In the genomic region with DNA sequence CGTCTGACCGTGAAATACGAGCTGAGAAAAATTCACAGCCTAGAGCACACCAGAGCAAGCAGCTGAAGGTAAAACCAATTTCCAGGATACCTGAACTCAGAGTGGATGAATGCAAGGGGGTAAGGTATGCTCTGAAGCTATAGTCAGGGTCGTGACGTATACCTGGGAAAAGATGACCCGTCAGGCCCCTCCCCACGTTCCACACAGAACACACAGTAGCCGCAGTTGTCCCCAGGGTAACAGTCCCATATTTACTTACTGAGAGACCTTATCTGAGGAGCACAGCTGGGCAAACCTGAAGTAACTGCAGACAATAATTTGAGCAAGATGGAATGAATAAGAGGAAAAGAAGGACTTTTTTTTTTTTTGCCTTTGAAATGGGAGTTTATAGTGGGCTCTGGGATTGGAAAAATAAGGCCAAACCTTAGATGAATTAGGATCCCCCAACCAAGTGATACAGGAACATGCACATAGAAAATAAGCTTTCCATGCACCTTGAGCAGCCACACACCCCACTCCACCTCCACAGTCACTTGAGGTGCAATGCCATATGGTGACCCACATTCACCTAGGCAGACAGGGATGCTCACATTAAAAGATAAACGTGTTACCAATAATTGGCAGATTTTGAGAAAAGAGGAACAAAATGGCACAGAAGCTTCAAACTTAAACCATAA, we compare ENCODE assay signal across 1 cellular context.
TF ChIP-seq lines count a peak whose summit lies in the region.

No MANE protein-coding gene starts in this region.

TF ChIP-seq in K562, 482 proteins besides CTCF, POLR2A, EP300 and RAD21 (continued from another document and continues in another):
- TF ChIP-seq, protein P1, sequence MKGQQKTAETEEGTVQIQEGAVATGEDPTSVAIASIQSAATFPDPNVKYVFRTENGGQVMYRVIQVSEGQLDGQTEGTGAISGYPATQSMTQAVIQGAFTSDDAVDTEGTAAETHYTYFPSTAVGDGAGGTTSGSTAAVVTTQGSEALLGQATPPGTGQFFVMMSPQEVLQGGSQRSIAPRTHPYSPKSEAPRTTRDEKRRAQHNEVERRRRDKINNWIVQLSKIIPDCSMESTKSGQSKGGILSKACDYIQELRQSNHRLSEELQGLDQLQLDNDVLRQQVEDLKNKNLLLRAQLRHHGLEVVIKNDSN (CRISPR knock-in tag; IDR thresholded peaks at IDR 0.05) = no peak
- no peak for TF ChIP-seq CBX8 (IDR thresholded peaks at IDR 0.05; ENCODE audit: borderline replicate concordance, extremely low read depth, low read depth, low read length, poor library complexity, severe bottlenecking)
- no peak for TF ChIP-seq ZNF174 (CRISPR knock-in tag; IDR thresholded peaks at IDR 0.05)
- TF ChIP-seq NR2C2 (CRISPR knock-in tag; IDR thresholded peaks at IDR 0.05) = no peak
- peak; percentile 65 for TF ChIP-seq NR2C2 (tag; IDR thresholded peaks at IDR 0.05)
- peak; percentile 86 for TF ChIP-seq SMARCA4 (IDR thresholded peaks at IDR 0.05)
- TF ChIP-seq, protein P2, sequence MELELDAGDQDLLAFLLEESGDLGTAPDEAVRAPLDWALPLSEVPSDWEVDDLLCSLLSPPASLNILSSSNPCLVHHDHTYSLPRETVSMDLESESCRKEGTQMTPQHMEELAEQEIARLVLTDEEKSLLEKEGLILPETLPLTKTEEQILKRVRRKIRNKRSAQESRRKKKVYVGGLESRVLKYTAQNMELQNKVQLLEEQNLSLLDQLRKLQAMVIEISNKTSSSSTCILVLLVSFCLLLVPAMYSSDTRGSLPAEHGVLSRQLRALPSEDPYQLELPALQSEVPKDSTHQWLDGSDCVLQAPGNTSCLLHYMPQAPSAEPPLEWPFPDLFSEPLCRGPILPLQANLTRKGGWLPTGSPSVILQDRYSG (tag; conservative IDR thresholded peaks at IDR 0.05; ENCODE audit: low read depth) = no peak
- TF ChIP-seq, protein P3, sequence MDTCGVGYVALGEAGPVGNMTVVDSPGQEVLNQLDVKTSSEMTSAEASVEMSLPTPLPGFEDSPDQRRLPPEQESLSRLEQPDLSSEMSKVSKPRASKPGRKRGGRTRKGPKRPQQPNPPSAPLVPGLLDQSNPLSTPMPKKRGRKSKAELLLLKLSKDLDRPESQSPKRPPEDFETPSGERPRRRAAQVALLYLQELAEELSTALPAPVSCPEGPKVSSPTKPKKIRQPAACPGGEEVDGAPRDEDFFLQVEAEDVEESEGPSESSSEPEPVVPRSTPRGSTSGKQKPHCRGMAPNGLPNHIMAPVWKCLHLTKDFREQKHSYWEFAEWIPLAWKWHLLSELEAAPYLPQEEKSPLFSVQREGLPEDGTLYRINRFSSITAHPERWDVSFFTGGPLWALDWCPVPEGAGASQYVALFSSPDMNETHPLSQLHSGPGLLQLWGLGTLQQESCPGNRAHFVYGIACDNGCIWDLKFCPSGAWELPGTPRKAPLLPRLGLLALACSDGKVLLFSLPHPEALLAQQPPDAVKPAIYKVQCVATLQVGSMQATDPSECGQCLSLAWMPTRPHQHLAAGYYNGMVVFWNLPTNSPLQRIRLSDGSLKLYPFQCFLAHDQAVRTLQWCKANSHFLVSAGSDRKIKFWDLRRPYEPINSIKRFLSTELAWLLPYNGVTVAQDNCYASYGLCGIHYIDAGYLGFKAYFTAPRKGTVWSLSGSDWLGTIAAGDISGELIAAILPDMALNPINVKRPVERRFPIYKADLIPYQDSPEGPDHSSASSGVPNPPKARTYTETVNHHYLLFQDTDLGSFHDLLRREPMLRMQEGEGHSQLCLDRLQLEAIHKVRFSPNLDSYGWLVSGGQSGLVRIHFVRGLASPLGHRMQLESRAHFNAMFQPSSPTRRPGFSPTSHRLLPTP (IDR thresholded peaks at IDR 0.05; ENCODE audit: borderline replicate concordance, extremely low read depth, insufficient read length) = no peak
- TF ChIP-seq POLR2H (tag; IDR thresholded peaks at IDR 0.05; ENCODE audit: low read depth) = no peak
- peak; percentile 98 for TF ChIP-seq FOXJ3 (CRISPR knock-in tag; IDR thresholded peaks at IDR 0.05)
- TF ChIP-seq, protein P4, sequence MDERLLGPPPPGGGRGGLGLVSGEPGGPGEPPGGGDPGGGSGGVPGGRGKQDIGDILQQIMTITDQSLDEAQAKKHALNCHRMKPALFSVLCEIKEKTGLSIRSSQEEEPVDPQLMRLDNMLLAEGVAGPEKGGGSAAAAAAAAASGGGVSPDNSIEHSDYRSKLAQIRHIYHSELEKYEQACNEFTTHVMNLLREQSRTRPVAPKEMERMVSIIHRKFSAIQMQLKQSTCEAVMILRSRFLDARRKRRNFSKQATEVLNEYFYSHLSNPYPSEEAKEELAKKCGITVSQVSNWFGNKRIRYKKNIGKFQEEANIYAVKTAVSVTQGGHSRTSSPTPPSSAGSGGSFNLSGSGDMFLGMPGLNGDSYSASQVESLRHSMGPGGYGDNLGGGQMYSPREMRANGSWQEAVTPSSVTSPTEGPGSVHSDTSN (CRISPR knock-in tag; IDR thresholded peaks at IDR 0.05; ENCODE audit: low read depth) = no peak
- TF ChIP-seq, protein P4 (tag; conservative IDR thresholded peaks at IDR 0.05; ENCODE audit: low read depth) = 0 out of 2 replicates have a peak, but pooled peaks have one; percentile 37
- no peak for TF ChIP-seq GTF2E2 (tag; IDR thresholded peaks at IDR 0.05)
- no peak for TF ChIP-seq PTBP1 (IDR thresholded peaks at IDR 0.05; ENCODE audit: low read depth, low read length)
- TF ChIP-seq, protein P5, sequence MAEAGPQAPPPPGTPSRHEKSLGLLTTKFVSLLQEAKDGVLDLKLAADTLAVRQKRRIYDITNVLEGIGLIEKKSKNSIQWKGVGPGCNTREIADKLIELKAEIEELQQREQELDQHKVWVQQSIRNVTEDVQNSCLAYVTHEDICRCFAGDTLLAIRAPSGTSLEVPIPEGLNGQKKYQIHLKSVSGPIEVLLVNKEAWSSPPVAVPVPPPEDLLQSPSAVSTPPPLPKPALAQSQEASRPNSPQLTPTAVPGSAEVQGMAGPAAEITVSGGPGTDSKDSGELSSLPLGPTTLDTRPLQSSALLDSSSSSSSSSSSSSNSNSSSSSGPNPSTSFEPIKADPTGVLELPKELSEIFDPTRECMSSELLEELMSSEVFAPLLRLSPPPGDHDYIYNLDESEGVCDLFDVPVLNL (CRISPR knock-in tag; IDR thresholded peaks at IDR 0.05; ENCODE audit: low read depth) = no peak
- TF ChIP-seq KLF16 (IDR thresholded peaks at IDR 0.05) = peak; percentile 60; the same call in 1 of the 2 replicates
- TF ChIP-seq RCOR1 (IDR thresholded peaks at IDR 0.05; ENCODE audit: borderline replicate concordance in 1 of 2, low read depth in 2 of 2, low read length in 2 of 2) = peak in 1 of 2 experiments; percentile 75; a peak in 1 of 4 replicates
- no peak for TF ChIP-seq RFX5 (IDR thresholded peaks at IDR 0.05; ENCODE audit: low read depth, low read length)
- no peak for TF ChIP-seq ZNF41 (CRISPR knock-in tag; conservative IDR thresholded peaks at IDR 0.05)
- TF ChIP-seq NCOA4 (IDR thresholded peaks at IDR 0.05; ENCODE audit: partially characterized antibody) = no peak
- peak; percentile 95 for TF ChIP-seq ARID1B (IDR thresholded peaks at IDR 0.05)
- no peak for TF ChIP-seq MAFK (IDR thresholded peaks at IDR 0.05; ENCODE audit: low read length)
- no peak for TF ChIP-seq EP400 (IDR thresholded peaks at IDR 0.05)
- TF ChIP-seq CBX5 (IDR thresholded peaks at IDR 0.05; ENCODE audit: borderline replicate concordance, low read depth) = no peak
- no peak for TF ChIP-seq ZNF217 (CRISPR knock-in tag; IDR thresholded peaks at IDR 0.05)
- no peak for TF ChIP-seq HLTF (IDR thresholded peaks at IDR 0.05)
- TF ChIP-seq, protein P6, sequence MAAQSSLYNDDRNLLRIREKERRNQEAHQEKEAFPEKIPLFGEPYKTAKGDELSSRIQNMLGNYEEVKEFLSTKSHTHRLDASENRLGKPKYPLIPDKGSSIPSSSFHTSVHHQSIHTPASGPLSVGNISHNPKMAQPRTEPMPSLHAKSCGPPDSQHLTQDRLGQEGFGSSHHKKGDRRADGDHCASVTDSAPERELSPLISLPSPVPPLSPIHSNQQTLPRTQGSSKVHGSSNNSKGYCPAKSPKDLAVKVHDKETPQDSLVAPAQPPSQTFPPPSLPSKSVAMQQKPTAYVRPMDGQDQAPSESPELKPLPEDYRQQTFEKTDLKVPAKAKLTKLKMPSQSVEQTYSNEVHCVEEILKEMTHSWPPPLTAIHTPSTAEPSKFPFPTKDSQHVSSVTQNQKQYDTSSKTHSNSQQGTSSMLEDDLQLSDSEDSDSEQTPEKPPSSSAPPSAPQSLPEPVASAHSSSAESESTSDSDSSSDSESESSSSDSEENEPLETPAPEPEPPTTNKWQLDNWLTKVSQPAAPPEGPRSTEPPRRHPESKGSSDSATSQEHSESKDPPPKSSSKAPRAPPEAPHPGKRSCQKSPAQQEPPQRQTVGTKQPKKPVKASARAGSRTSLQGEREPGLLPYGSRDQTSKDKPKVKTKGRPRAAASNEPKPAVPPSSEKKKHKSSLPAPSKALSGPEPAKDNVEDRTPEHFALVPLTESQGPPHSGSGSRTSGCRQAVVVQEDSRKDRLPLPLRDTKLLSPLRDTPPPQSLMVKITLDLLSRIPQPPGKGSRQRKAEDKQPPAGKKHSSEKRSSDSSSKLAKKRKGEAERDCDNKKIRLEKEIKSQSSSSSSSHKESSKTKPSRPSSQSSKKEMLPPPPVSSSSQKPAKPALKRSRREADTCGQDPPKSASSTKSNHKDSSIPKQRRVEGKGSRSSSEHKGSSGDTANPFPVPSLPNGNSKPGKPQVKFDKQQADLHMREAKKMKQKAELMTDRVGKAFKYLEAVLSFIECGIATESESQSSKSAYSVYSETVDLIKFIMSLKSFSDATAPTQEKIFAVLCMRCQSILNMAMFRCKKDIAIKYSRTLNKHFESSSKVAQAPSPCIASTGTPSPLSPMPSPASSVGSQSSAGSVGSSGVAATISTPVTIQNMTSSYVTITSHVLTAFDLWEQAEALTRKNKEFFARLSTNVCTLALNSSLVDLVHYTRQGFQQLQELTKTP (IDR thresholded peaks at IDR 0.05; ENCODE audit: low read depth in 1 of 2, partially characterized antibody in 2 of 2) = peak in 1 of 2 experiments; percentile 30
- no peak for TF ChIP-seq ZNF263 (CRISPR knock-in tag; IDR thresholded peaks at IDR 0.05; ENCODE audit: borderline replicate concordance)
- TF ChIP-seq MYNN (IDR thresholded peaks at IDR 0.05) = peak; percentile 74; the same call in 1 of the 2 replicates
- TF ChIP-seq MYNN (CRISPR knock-in tag; IDR thresholded peaks at IDR 0.05) = no peak
- peak; percentile 81 for TF ChIP-seq STAT5A (IDR thresholded peaks at IDR 0.05; ENCODE audit: borderline replicate concordance, low read length)
- no peak for TF ChIP-seq CREBBP (IDR thresholded peaks at IDR 0.05; ENCODE audit: low read depth, low read length)
- TF ChIP-seq PHF8 (IDR thresholded peaks at IDR 0.05; ENCODE audit: borderline replicate concordance, low read length) = no peak; the same call in 1 of the 2 replicates
- TF ChIP-seq ETS2 (tag; IDR thresholded peaks at IDR 0.05; ENCODE audit: borderline replicate concordance, poor library complexity, severe bottlenecking) = no peak
- TF ChIP-seq, protein P7, sequence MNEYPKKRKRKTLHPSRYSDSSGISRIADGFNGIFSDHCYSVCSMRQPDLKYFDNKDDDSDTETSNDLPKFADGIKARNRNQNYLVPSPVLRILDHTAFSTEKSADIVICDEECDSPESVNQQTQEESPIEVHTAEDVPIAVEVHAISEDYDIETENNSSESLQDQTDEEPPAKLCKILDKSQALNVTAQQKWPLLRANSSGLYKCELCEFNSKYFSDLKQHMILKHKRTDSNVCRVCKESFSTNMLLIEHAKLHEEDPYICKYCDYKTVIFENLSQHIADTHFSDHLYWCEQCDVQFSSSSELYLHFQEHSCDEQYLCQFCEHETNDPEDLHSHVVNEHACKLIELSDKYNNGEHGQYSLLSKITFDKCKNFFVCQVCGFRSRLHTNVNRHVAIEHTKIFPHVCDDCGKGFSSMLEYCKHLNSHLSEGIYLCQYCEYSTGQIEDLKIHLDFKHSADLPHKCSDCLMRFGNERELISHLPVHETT (CRISPR knock-in tag; conservative IDR thresholded peaks at IDR 0.05 in 1 of 2, IDR thresholded peaks at IDR 0.05 in 1 of 2) = peak in 1 of 2 experiments; percentile 47; a peak in 1 of 4 replicates
- TF ChIP-seq YY1 (IDR thresholded peaks at IDR 0.05; ENCODE audit: borderline replicate concordance in 1 of 3, control insufficient read depth in 1 of 3, extremely low read depth in 1 of 3, insufficient read depth in 3 of 3, insufficient read length in 1 of 3, insufficient replicate concordance in 2 of 3, low read depth in 1 of 3, low read length in 2 of 3) = peak in 1 of 3 experiments; percentile 6
- peak; percentile 28; the same call in 1 of the 2 replicates for TF ChIP-seq SP1 (CRISPR knock-in tag; IDR thresholded peaks at IDR 0.05)
- TF ChIP-seq TRIM28 (IDR thresholded peaks at IDR 0.05) = peak; percentile 60; the same call in 1 of the 2 replicates
- TF ChIP-seq KAT7 (CRISPR knock-in tag; IDR thresholded peaks at IDR 0.05; ENCODE audit: borderline replicate concordance) = no peak
- TF ChIP-seq EWSR1 (IDR thresholded peaks at IDR 0.05; ENCODE audit: borderline replicate concordance, low read depth, partially characterized antibody) = no peak
- peak; percentile 82 for TF ChIP-seq NCOR1 (IDR thresholded peaks at IDR 0.05)
- no peak for TF ChIP-seq BRD9 (IDR thresholded peaks at IDR 0.05; ENCODE audit: low read depth, partially characterized antibody)
- no peak for TF ChIP-seq NCOA6 (IDR thresholded peaks at IDR 0.05)
- TF ChIP-seq, protein P8, sequence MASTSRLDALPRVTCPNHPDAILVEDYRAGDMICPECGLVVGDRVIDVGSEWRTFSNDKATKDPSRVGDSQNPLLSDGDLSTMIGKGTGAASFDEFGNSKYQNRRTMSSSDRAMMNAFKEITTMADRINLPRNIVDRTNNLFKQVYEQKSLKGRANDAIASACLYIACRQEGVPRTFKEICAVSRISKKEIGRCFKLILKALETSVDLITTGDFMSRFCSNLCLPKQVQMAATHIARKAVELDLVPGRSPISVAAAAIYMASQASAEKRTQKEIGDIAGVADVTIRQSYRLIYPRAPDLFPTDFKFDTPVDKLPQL (IDR thresholded peaks at IDR 0.05; ENCODE audit: extremely low read depth, insufficient read length) = no peak
- no peak for TF ChIP-seq PTTG1 (tag; IDR thresholded peaks at IDR 0.05; ENCODE audit: low read depth)
- TF ChIP-seq SMARCE1 (IDR thresholded peaks at IDR 0.05) = peak; percentile 87
- TF ChIP-seq ZNF274 (IDR thresholded peaks at IDR 0.05; ENCODE audit: borderline replicate concordance, low read depth, low read length) = no peak
- no peak; the same call in 1 of the 2 replicates for TF ChIP-seq BMI1 (IDR thresholded peaks at IDR 0.05; ENCODE audit: low read length)
- no peak for TF ChIP-seq ZNF778 (CRISPR knock-in tag; IDR thresholded peaks at IDR 0.05)
- no peak for TF ChIP-seq SMAD3 (CRISPR knock-in tag; conservative IDR thresholded peaks at IDR 0.05)
- TF ChIP-seq FOXP1 (CRISPR knock-in tag; IDR thresholded peaks at IDR 0.05) = no peak
- TF ChIP-seq TARDBP (IDR thresholded peaks at IDR 0.05) = no peak
- TF ChIP-seq PCBP1 (IDR thresholded peaks at IDR 0.05; ENCODE audit: low read depth, low read length, poor library complexity, severe bottlenecking) = no peak
